8 cellular contexts compared by ENCODE assay signal in genomic region chr6:157184202-157185015, GRCh38.
DNase-seq lines count a peak whose midpoint lies in the region.

No MANE protein-coding gene starts in this region.

- peak; percentile 29 for DNase-seq in NCI-H2171 treated with DMSO at 0.1 percent for 48 hours (lab: John Stamatoyannopoulos, UW)
- no peak for DNase-seq in NCI-H2171 (lab: John Stamatoyannopoulos, UW)
- DNase-seq in NCI-H2081 treated with DMSO at 0.1 percent for 48 hours (lab: John Stamatoyannopoulos, UW) = peak; percentile 33
- peak; percentile 43 to 47 for DNase-seq in activated CD4-positive, alpha-beta T cell treated with anti-CD3 and anti-CD28 coated beads for 24 hours (ENCODE audit: low read depth in 2 of 2)
- peak; percentile 76 for DNase-seq in cerebellar cortex (ENCODE audit: low spot score)
- DNase-seq in kidney tubule cell (ENCODE audit: low spot score) = peak; percentile 75
- DNase-seq in stimulated activated CD4-positive, alpha-beta T cell treated with anti-CD3 and anti-CD28 coated beads, Interleukin-1b, Interleukin-23, amount 100 ng/mL, for 4 hours (ENCODE audit: low read depth in 2 of 2) = peak; percentile 46 to 50
- DNase-seq in NCI-H446 treated with DMSO at 0.1 percent for 48 hours (lab: John Stamatoyannopoulos, UW) = no peak

Comparison
In these comparisons a context has a peak if more than half of its experiments do, and no peak if none do; other contexts are left out.
1. DNase-seq: peak in NCI-H2171 treated with DMSO at 0.1 percent for 48 hours (single experiment), NCI-H2081 treated with DMSO at 0.1 percent for 48 hours (single experiment), activated CD4-positive, alpha-beta T cell treated with anti-CD3 and anti-CD28 coated beads for 24 hours (2 of 2), cerebellar cortex (single experiment), kidney tubule cell (single experiment) and stimulated activated CD4-positive, alpha-beta T cell treated with anti-CD3 and anti-CD28 coated beads, Interleukin-1b, Interleukin-23, amount 100 ng/mL, for 4 hours (2 of 2); none in NCI-H2171 (single experiment) and NCI-H446 treated with DMSO at 0.1 percent for 48 hours (single experiment).